1 cellular context compared by ENCODE assay signal in the genomic region with DNA sequence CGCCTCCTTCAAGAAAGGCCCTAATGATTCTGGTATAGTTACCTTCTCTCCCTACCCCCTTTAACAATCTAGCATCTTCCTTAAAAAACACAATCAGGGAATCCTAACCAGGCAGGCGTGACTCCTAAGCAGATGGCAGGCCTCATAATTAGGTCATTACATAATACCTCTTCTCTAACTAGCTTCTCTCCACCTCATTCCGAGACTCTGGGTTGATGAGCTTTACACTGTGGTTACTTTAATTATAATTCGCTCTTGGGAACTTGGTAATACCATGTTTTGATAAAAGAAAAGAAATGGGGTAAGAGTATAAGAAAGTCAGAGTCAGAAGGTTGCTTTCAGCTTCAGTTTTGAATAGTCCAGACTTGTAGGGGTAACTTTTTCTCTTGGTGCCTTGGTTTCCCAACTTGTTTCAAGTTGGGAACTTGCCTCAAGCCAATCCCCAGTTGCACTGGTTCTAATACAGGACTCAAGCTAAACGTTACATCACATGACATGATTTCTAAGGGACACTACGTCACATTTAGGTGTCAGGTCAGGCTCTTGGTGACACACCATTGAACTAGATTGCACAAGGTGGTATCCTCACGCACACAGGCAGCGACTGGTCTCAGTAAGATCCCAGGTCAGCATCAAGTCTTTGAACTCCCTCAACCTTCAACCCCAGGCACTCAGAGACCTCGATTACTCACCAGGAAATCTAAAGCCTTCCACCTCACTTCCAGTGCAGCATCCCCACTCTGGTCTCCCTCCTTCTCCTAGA.
TF ChIP-seq lines count a peak whose summit lies in the region.

No MANE protein-coding gene starts in this region.

TF ChIP-seq in GM12878, 131 proteins besides CTCF, POLR2A, EP300 and RAD21:
- TF ChIP-seq NR2F1 (conservative IDR thresholded peaks at IDR 0.05): peak; percentile 36; the same call in 1 of the 2 replicates
- no peak for TF ChIP-seq HDAC6 (IDR thresholded peaks at IDR 0.05; ENCODE audit: unreplicated experiment)
- TF ChIP-seq DPF2 (IDR thresholded peaks at IDR 0.05): 0 out of 2 replicates have a peak, but pooled peaks have one; percentile 54
- no peak for TF ChIP-seq SMC3 (IDR thresholded peaks at IDR 0.05; ENCODE audit: borderline replicate concordance, low read length)
- TF ChIP-seq CBX5 (IDR thresholded peaks at IDR 0.05; ENCODE audit: low read depth): no peak
- peak; percentile 96 for TF ChIP-seq MTA2 (IDR thresholded peaks at IDR 0.05; ENCODE audit: low read depth)
- TF ChIP-seq BCL3 (IDR thresholded peaks at IDR 0.05; ENCODE audit: borderline replicate concordance, insufficient read depth, low read depth, low read length, poor library complexity, severe bottlenecking): peak; percentile 86
- TF ChIP-seq, protein P1, sequence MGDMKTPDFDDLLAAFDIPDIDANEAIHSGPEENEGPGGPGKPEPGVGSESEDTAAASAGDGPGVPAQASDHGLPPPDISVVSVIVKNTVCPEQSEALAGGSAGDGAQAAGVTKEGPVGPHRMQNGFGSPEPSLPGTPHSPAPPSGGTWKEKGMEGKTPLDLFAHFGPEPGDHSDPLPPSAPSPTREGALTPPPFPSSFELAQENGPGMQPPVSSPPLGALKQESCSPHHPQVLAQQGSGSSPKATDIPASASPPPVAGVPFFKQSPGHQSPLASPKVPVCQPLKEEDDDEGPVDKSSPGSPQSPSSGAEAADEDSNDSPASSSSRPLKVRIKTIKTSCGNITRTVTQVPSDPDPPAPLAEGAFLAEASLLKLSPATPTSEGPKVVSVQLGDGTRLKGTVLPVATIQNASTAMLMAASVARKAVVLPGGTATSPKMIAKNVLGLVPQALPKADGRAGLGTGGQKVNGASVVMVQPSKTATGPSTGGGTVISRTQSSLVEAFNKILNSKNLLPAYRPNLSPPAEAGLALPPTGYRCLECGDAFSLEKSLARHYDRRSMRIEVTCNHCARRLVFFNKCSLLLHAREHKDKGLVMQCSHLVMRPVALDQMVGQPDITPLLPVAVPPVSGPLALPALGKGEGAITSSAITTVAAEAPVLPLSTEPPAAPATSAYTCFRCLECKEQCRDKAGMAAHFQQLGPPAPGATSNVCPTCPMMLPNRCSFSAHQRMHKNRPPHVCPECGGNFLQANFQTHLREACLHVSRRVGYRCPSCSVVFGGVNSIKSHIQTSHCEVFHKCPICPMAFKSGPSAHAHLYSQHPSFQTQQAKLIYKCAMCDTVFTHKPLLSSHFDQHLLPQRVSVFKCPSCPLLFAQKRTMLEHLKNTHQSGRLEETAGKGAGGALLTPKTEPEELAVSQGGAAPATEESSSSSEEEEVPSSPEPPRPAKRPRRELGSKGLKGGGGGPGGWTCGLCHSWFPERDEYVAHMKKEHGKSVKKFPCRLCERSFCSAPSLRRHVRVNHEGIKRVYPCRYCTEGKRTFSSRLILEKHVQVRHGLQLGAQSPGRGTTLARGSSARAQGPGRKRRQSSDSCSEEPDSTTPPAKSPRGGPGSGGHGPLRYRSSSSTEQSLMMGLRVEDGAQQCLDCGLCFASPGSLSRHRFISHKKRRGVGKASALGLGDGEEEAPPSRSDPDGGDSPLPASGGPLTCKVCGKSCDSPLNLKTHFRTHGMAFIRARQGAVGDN (IDR thresholded peaks at IDR 0.05): 0 out of 2 replicates have a peak, but pooled peaks have one; percentile 20
- TF ChIP-seq IKZF2 (IDR thresholded peaks at IDR 0.05): peak; percentile 43 to 53; a peak in 2 of 4 replicates
- TF ChIP-seq IKZF1 (conservative IDR thresholded peaks at IDR 0.05): peak; percentile 62
- TF ChIP-seq BHLHE40 (IDR thresholded peaks at IDR 0.05; ENCODE audit: borderline replicate concordance in 1 of 2, low read depth in 2 of 2, low read length in 1 of 2): peak in 1 of 2 experiments; percentile 47; a peak in 2 of 4 replicates
- peak; percentile 69 for TF ChIP-seq PAX5 (IDR thresholded peaks at IDR 0.05; ENCODE audit: borderline replicate concordance, low read depth, low read length)
- TF ChIP-seq BCL11A (IDR thresholded peaks at IDR 0.05; ENCODE audit: low read depth, low read length): 0 out of 2 replicates have a peak, but pooled peaks have one; percentile 47
- no peak for TF ChIP-seq RBBP5 (conservative IDR thresholded peaks at IDR 0.05)
- TF ChIP-seq SMARCA5 (IDR thresholded peaks at IDR 0.05): peak; percentile 35; the same call in 1 of the 2 replicates
- TF ChIP-seq ATF7 (IDR thresholded peaks at IDR 0.05; ENCODE audit: low read depth): peak; percentile 52; the same call in 1 of the 2 replicates
